Comparison of ENCODE assay signal across 8 cellular contexts in the genomic region with DNA sequence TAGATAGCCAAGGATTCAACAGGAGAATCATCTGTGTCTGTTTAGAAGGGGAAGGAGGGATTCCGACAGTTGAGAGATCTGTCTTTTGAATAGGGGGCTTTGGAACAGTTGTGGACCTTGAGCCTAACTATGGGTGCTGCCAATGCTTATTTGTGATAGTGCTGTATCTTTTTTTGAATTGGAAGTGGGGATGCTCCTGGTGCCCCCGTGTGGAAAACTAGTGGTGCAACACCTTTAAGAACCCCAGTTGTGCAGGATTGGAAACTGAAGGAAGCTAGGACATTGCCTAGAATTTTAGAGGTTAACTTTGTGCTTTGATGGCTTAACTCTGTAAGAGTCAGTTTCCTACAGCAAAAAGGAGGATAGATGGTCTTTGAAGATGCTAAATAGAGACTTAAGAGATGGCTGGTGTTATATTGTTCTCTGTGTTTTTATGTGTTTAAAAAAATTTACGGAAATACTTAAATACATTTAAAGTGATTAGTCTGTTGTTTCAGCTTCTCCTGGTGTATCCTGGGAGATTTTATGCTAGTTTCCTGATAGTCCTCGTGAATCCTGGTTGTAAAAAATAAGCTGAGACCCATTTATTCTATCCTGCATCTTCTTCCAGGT.
DNase-seq lines count a peak whose midpoint lies in the region; ATAC-seq and TF ChIP-seq lines count a peak whose summit lies in the region.

No MANE protein-coding gene starts in this region.

- H3K4me1 ChIP-seq in DND-41 (ENCODE audit: insufficient read depth, low read length) (no peaks in the 10 kb centered on the region), body of pancreas (no peaks in the 10 kb centered on the region)

- no peak overlapping the region for H3K4me3 ChIP-seq in DND-41 (ENCODE audit: low read depth in 1 of 2, low read length in 2 of 2)
- H3K4me3 ChIP-seq in body of pancreas, result no peak overlapping the region
- H3K4me3 ChIP-seq in lower leg skin (ENCODE audit: low read depth, poor library complexity, severe bottlenecking), result no peak overlapping the region

- no peaks in the 10 kb centered on the region for H3K79me2 ChIP-seq in DND-41 (ENCODE audit: insufficient read depth, low read length)

- no peaks in the 10 kb centered on the region for H3K36me3 ChIP-seq in DND-41 (ENCODE audit: insufficient read depth, low read length)
- peaks cover 0 to 3% of the 10 kb centered on the region in 2 donors for H3K36me3 ChIP-seq in body of pancreas (replicated peaks in 1 of 2; ENCODE audit: insufficient read depth in 1 of 2, low read depth in 2 of 2)

- intact Hi-C loops in body of pancreas (cut with DNase I), result loop anchor here (10.0 kb wide), 1 partner anchor 196 kb away; no protein-coding TSS in a partner anchor
- intact Hi-C loops in lower leg skin (cut with DNase I; ENCODE audit: low total_unique reads), result no loop called here

- ATAC-seq in DND-41 (ENCODE audit: insufficient read depth, low read depth) (peak; percentile 79), body of pancreas (peak; percentile 65), GM18498 (IDR thresholded peaks at IDR 0.05; ENCODE audit: unreplicated experiment) (no peak)

- TF ChIP-seq POLR2A in body of pancreas (IDR thresholded peaks at IDR 0.05), result no peak
- no peak for TF ChIP-seq POLR2A in lower leg skin (IDR thresholded peaks at IDR 0.05)

- no peak overlapping the region for H3K9ac ChIP-seq in DND-41 (ENCODE audit: low read depth, low read length)

- in situ Hi-C loops in SK-MEL-5 (cut with HindIII; ENCODE audit: low pct_unique_long_range_greater_than_20kb, low sequenced_read_pairs), result no loop called here

- peak; percentile 56 for DNase-seq in DND-41
- peak; percentile 40 for DNase-seq in HuH-7 (ENCODE audit: low spot score)
- peak; percentile 65 for DNase-seq in SK-MEL-5 (ENCODE audit: low read depth, low spot score)
- DNase-seq in body of pancreas, result peak; percentile 35 to 57 (median 42)
- peak; percentile 62 for DNase-seq in iris pigment epithelial cell (ENCODE audit: low read depth)
- DNase-seq in stimulated activated CD4-positive, alpha-beta T cell treated with anti-CD3 and anti-CD28 coated beads, Interleukin-2, amount 100 ng/mL, for 48 hours, result peak; percentile 26 to 30
- DNase-seq in lower leg skin (ENCODE audit: low spot score in 2 of 2), result no peak

- H3K4me2 ChIP-seq in DND-41 (ENCODE audit: insufficient read depth, low read length), result no peak overlapping the region

- 46 to 48% methylated on average over 4 of the region's 4 CpGs for WGBS in body of pancreas, 2 donors
- WGBS in lower leg skin, 2 donors, result 39 to 43% methylated on average over 4 of the region's 4 CpGs

- H4K20me1 ChIP-seq in DND-41 (ENCODE audit: insufficient read depth, low read length), result no peaks in the 10 kb centered on the region

- TF ChIP-seq CTCF in DND-41 (IDR thresholded peaks at IDR 0.05; ENCODE audit: borderline replicate concordance, extremely low read depth, low read length, poor library complexity, severe bottlenecking) (peak; percentile 81), body of pancreas (IDR thresholded peaks at IDR 0.05) (peak; percentile 20 to 70 (median 64)), lower leg skin (IDR thresholded peaks at IDR 0.05) (no peak)

- H3K9me3 ChIP-seq in DND-41 (ENCODE audit: insufficient read depth, low read length, severe bottlenecking) (no peaks in the 10 kb centered on the region), body of pancreas (no peaks in the 10 kb centered on the region)

- H3K27ac ChIP-seq in DND-41 (ENCODE audit: low read length) (no peak overlapping the region), body of pancreas (no peak overlapping the region)

- H2AFZ ChIP-seq in DND-41 (ENCODE audit: low read depth, low read length), result no peak overlapping the region

- no peaks in the 10 kb centered on the region for H3K27me3 ChIP-seq in DND-41 (ENCODE audit: insufficient read depth, low read length, poor library complexity)
- no peaks in the 10 kb centered on the region for H3K27me3 ChIP-seq in body of pancreas

Comparison
In these comparisons a context has a peak if more than half of its experiments do, and no peak if none do; other contexts are left out.
1. DNase-seq: peak in DND-41 (single experiment), HuH-7 (single experiment), SK-MEL-5 (single experiment), body of pancreas (4 of 4), iris pigment epithelial cell (single experiment) and stimulated activated CD4-positive, alpha-beta T cell treated with anti-CD3 and anti-CD28 coated beads, Interleukin-2, amount 100 ng/mL, for 48 hours (2 of 2); none in lower leg skin (0 of 2).
2. CTCF ChIP-seq: peak in DND-41 (single experiment) and body of pancreas (7 of 7); none in lower leg skin (0 of 3).